18 cellular contexts compared by ENCODE assay signal in the genomic region with DNA sequence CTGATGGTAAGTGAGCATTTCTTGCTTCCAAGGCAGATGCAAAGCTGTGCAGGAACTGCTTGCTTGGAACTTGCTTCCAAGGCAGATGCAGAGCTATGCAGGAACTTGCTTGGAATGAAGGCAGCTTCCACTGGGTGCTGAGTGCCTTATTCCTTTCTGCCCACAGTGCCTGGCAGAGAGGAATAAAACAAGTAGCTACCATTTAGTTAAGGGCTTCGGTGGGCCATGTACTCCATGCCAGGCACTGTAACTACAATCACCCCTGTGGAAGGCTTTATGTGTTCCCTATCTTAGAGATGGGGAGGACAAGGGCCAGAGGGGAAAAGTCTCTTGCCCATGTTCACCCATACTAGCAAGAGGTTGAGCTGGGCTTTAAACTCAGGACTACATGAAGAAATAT. TPM values are rescaled to one million over a fixed set of nuclear protein-coding genes. Genes with fewer than 3 reads are reported as not detected.
DNase-seq lines count a peak whose midpoint lies in the region; ATAC-seq and TF ChIP-seq lines count a peak whose summit lies in the region.
"Had no signal": no experiment of that assay in that cellular context is flagged by ENCODE, and none has a peak within 500 bp of the region (broad histone marks: within the 10 kb centered on the region; RNA-seq: fewer than 3 reads in every experiment).

No MANE protein-coding gene starts in this region.

- no peaks in the 10 kb centered on the region for H3K36me3 Mint-ChIP-seq in T-cell
- no peaks in the 10 kb centered on the region for H3K36me3 Mint-ChIP-seq in activated naive CD4-positive, alpha-beta T cell treated with anti-CD3 and anti-CD28 coated beads, Interleukin-2, amount 50 U/mL, for 72 hours
- H3K36me3 Mint-ChIP-seq: CD14-positive monocyte; CD8-positive, alpha-beta T cell had no signal

- no peaks in the 10 kb centered on the region for H4K20me1 ChIP-seq in hepatocyte (ENCODE audit: insufficient read depth, poor library complexity, severe bottlenecking)

- H3K27me3 ChIP-seq in Peyer's patch (no peaks in the 10 kb centered on the region), hepatocyte (no peaks in the 10 kb centered on the region), mucosa of rectum (ENCODE audit: control insufficient read depth in 2 of 2, insufficient read depth in 2 of 2, low read length in 2 of 2) (no peaks in the 10 kb centered on the region), transverse colon (no peaks in the 10 kb centered on the region), uterus (no peaks in the 10 kb centered on the region)

- no peak overlapping the region for H3K4me3 ChIP-seq in Peyer's patch
- H3K4me3 ChIP-seq in hepatocyte: no peak overlapping the region
- peak overlapping the region in 1 of 2 donors; percentile 46 for H3K4me3 ChIP-seq in mucosa of rectum (ENCODE audit: low read length in 2 of 2)
- H3K4me3 ChIP-seq in transverse colon: no peak overlapping the region
- H3K4me3 ChIP-seq in uterus: no peak overlapping the region

- intact Hi-C loops in transverse colon (cut with DNase I; ENCODE audit: low total_unique reads): no loop called here
- intact Hi-C loops in uterus (cut with DNase I; ENCODE audit: low total_unique reads): no loop called here

- H3K9me3 ChIP-seq in Peyer's patch (no peaks in the 10 kb centered on the region), hepatocyte (ENCODE audit: low read depth) (no peaks in the 10 kb centered on the region), mucosa of rectum (ENCODE audit: control insufficient read depth in 2 of 2, low read length in 2 of 2) (no peaks in the 10 kb centered on the region), transverse colon (no peaks in the 10 kb centered on the region), uterus (no peaks in the 10 kb centered on the region)

- H3K9ac ChIP-seq in mucosa of rectum (ENCODE audit: low read depth in 1 of 2, low read length in 2 of 2): no peak overlapping the region

- H3K4me1 Mint-ChIP-seq in T-cell: no peaks in the 10 kb centered on the region

- peaks cover 0 to 43% (median 0%) of the 10 kb centered on the region in 4 donors for H3K4me1 ChIP-seq in Peyer's patch
- peaks cover 27% of the 10 kb centered on the region for H3K4me1 ChIP-seq in hepatocyte (ENCODE audit: insufficient read depth)
- peaks cover 30 to 37% of the 10 kb centered on the region in 2 donors for H3K4me1 ChIP-seq in mucosa of rectum (ENCODE audit: control insufficient read depth in 2 of 2, insufficient read depth in 2 of 2, low read length in 2 of 2)
- H3K4me1 ChIP-seq in transverse colon: peaks cover 9 to 55% (median 29%) of the 10 kb centered on the region in 4 donors
- no peaks in the 10 kb centered on the region for H3K4me1 ChIP-seq in uterus

- 87% methylated on average over 1 of the region's 1 CpG for WGBS in hepatocyte (ENCODE audit: low lambda C conversion rate, missing lambda C conversion rate)
- 73% methylated on average over 1 of the region's 1 CpG; no CpG with 5 or more reads in 1 of the 2 donors for WGBS in transverse colon (ENCODE audit: low coverage in 1 of 2), 2 donors

- H3K27ac ChIP-seq in Peyer's patch: peak overlapping the region in 3 of 4 donors; percentile 59 to 90 (median 88)
- peak overlapping the region; percentile 41 for H3K27ac ChIP-seq in hepatocyte
- peak overlapping the region; percentile 80 to 85 for H3K27ac ChIP-seq in mucosa of rectum (ENCODE audit: low read depth in 2 of 2, low read length in 2 of 2)
- H3K27ac ChIP-seq in transverse colon: peak overlapping the region; percentile 71 to 86 (median 78)
- no peak overlapping the region for H3K27ac ChIP-seq in uterus

- no peaks in the 10 kb centered on the region for H3K79me2 ChIP-seq in hepatocyte

- no peak for ATAC-seq in T-cell (replicated peaks in 1 of 4)
- ATAC-seq in activated naive CD4-positive, alpha-beta T cell treated with anti-CD3 and anti-CD28 coated beads, Interleukin-2, amount 50 U/mL, for 72 hours: no peak
- ATAC-seq: CD8-positive, alpha-beta T cell had no signal

- no peak for TF ChIP-seq CTCF in Peyer's patch (IDR thresholded peaks at IDR 0.05)
- no peak for TF ChIP-seq CTCF in hepatocyte (IDR thresholded peaks at IDR 0.05; ENCODE audit: poor library complexity)
- TF ChIP-seq CTCF in transverse colon (IDR thresholded peaks at IDR 0.05): no peak
- TF ChIP-seq CTCF in uterus (IDR thresholded peaks at IDR 0.05): no peak

- no peaks in the 10 kb centered on the region for H3K9me3 Mint-ChIP-seq in T-cell
- no peaks in the 10 kb centered on the region for H3K9me3 Mint-ChIP-seq in activated naive CD4-positive, alpha-beta T cell treated with anti-CD3 and anti-CD28 coated beads, Interleukin-2, amount 50 U/mL, for 72 hours
- H3K9me3 Mint-ChIP-seq: CD8-positive, alpha-beta T cell had no signal

- POLR2A ChIA-PET in T-cell (lab: Charles Lee): no interaction called here

- TF ChIP-seq POLR2A in Peyer's patch (IDR thresholded peaks at IDR 0.05) (no peak), transverse colon (IDR thresholded peaks at IDR 0.05) (no peak), uterus (IDR thresholded peaks at IDR 0.05) (no peak)

- in situ Hi-C loops in transverse colon (cut with MboI; ENCODE audit: low pct_ligation_motif_present in 1 of 4, low pct_unique_long_range_greater_than_20kb in 1 of 4, low sequenced_read_pairs in 3 of 4): no loop called here

- TF ChIP-seq EP300 in transverse colon (IDR thresholded peaks at IDR 0.05; ENCODE audit: low read depth): no peak

- H3K36me3 ChIP-seq in Peyer's patch: no peaks in the 10 kb centered on the region
- no peaks in the 10 kb centered on the region for H3K36me3 ChIP-seq in hepatocyte (replicated peaks; ENCODE audit: insufficient read depth, low read depth)
- H3K36me3 ChIP-seq in mucosa of rectum (ENCODE audit: control insufficient read depth in 2 of 2, insufficient read depth in 2 of 2, low read length in 2 of 2): no peaks in the 10 kb centered on the region
- no peaks in the 10 kb centered on the region for H3K36me3 ChIP-seq in transverse colon
- no peaks in the 10 kb centered on the region for H3K36me3 ChIP-seq in uterus

- no peak overlapping the region for H3K27ac Mint-ChIP-seq in T-cell
- no peak overlapping the region for H3K27ac Mint-ChIP-seq in activated naive CD4-positive, alpha-beta T cell treated with anti-CD3 and anti-CD28 coated beads, Interleukin-2, amount 50 U/mL, for 72 hours
- H3K27ac Mint-ChIP-seq: CD14-positive monocyte; CD8-positive, alpha-beta T cell; H9 had no signal

- no peak overlapping the region for H3K4me3 Mint-ChIP-seq in T-cell
- H3K4me3 Mint-ChIP-seq: CD14-positive monocyte; CD8-positive, alpha-beta T cell; H9 had no signal

- no peak overlapping the region for H3K4me2 ChIP-seq in hepatocyte

- H3K9me2 ChIP-seq in hepatocyte (replicated peaks; ENCODE audit: insufficient read depth): no peaks in the 10 kb centered on the region

- H3K27me3 Mint-ChIP-seq in T-cell: peaks cover 5 to 16% of the 10 kb centered on the region in 2 donors

- H2AFZ ChIP-seq in hepatocyte: no peak overlapping the region

- CTCF ChIA-PET in T-cell (lab: Charles Lee): interaction anchor here in 1 of 2 donors (0.6 kb wide), 1 partner anchor 309 kb away, joined by 6 read pairs; no protein-coding TSS in a partner anchor

- no peak for DNase-seq in Peyer's patch
- no peak for DNase-seq in hepatocyte (ENCODE audit: low spot score)
- DNase-seq in transverse colon: no peak
- DNase-seq in T-cell: no peak
- no peak for DNase-seq in activated naive CD4-positive, alpha-beta T cell treated with anti-CD3 and anti-CD28 coated beads, Interleukin-2, amount 50 U/mL, for 72 hours (ENCODE audit: low spot score in 2 of 2)
- no peak for DNase-seq in uterus
- no peak for DNase-seq in NCI-H345 treated with DMSO at 0.1 percent for 48 hours (lab: John Stamatoyannopoulos, UW; ENCODE audit: unreplicated experiment)
- DNase-seq: CD8-positive, alpha-beta T cell; COR-L47; DMS53; GF-D8; GOT3; H9; IMR-90 had no signal

RNA-seq across cellular contexts. Expression of gene MROH7, which starts 8.3 kb away (rescaled TPM):
- 10 to 100 TPM; 22.3 to 64.2 (median 35.5) TPM for total RNA-seq in Peyer's patch
- total RNA-seq in hepatocyte: 0.68 and 0.87 TPM in 2 replicates
- 0.24 and 0.95 TPM in 2 replicates for polyA plus RNA-seq in hepatocyte
- total RNA-seq in transverse colon: 10 to 100 TPM; 16.1 to 69.9 (median 30.5) TPM
- total RNA-seq in T-cell: under 1 TPM; 0.15 to 0.63 (median 0.25) TPM
- total RNA-seq in activated naive CD4-positive, alpha-beta T cell treated with anti-CD3 and anti-CD28 coated beads, Interleukin-2, amount 50 U/mL, for 72 hours: under 1 TPM; 0.11 to 0.53 TPM
- total RNA-seq in uterus: 10 to 100 TPM in 1 of 4 donors, 1 to 10 TPM in 3; 3.5 to 11.8 (median 5.4) TPM
- total RNA-seq: A673; CD8-positive, alpha-beta T cell; IMR-90 had no signal
- polyA plus RNA-seq: CD14-positive monocyte, IMR-90 had no signal

RNA-seq across cellular contexts. Expression of gene FAM151A, which starts 26.6 kb away (rescaled TPM):
- total RNA-seq in Peyer's patch (1,000 to 10,000 TPM in 1 of 4 donors, 100 to 1,000 TPM in 1, 10 to 100 TPM in 2; 15.7 to 1,128 (median 174) TPM), hepatocyte (9.8 and 15.7 TPM in 2 replicates), transverse colon (10 to 100 TPM in 1 of 4 donors, 1 to 10 TPM in 3; 1.4 to 28.5 (median 7.1) TPM), T-cell (not detected), uterus (not detected)
- polyA plus RNA-seq in hepatocyte: 5.0 and 13.5 TPM in 2 replicates
- not detected for total RNA-seq in activated naive CD4-positive, alpha-beta T cell treated with anti-CD3 and anti-CD28 coated beads, Interleukin-2, amount 50 U/mL, for 72 hours
- total RNA-seq: A673; CD8-positive, alpha-beta T cell; H9; IMR-90 had no signal
- polyA plus RNA-seq: BJ, CD14-positive monocyte, IMR-90 had no signal

Comparison
In these comparisons a context has a peak if more than half of its experiments do, and no peak if none do; other contexts are left out.
1. H3K27ac ChIP-seq: peak in Peyer's patch (3 of 4), hepatocyte (single experiment), mucosa of rectum (2 of 2) and transverse colon (4 of 4); none in uterus (0 of 2).